ENCODE assay signal across 1 cellular context in genomic region chr5:131795879-131796792, GRCh38.
TF ChIP-seq lines count a peak whose summit lies in the region.

No MANE protein-coding gene starts in this region.

TF ChIP-seq in HepG2, 621 proteins besides CTCF, POLR2A, EP300 and RAD21 (continued from another document and continues in another):
- TF ChIP-seq E2F2 (CRISPR knock-in tag; IDR thresholded peaks at IDR 0.05; ENCODE audit: borderline replicate concordance): no peak
- no peak for TF ChIP-seq GRHL1 (CRISPR knock-in tag; conservative IDR thresholded peaks at IDR 0.05)
- TF ChIP-seq ZNF329 (CRISPR knock-in tag; IDR thresholded peaks at IDR 0.05; ENCODE audit: low read depth): peak; percentile 30; the same call in 1 of the 2 replicates
- TF ChIP-seq NBN (conservative IDR thresholded peaks at IDR 0.05): no peak
- TF ChIP-seq NFYC (CRISPR knock-in tag; IDR thresholded peaks at IDR 0.05): no peak
- no peak for TF ChIP-seq CBX5 (CRISPR knock-in tag; IDR thresholded peaks at IDR 0.05; ENCODE audit: borderline replicate concordance)
- TF ChIP-seq ZNF234 (CRISPR knock-in tag; conservative IDR thresholded peaks at IDR 0.05): no peak; the same call in 1 of the 2 replicates
- 0 out of 2 replicates have a peak, but pooled peaks have one; percentile 15 for TF ChIP-seq THYN1 (CRISPR knock-in tag; IDR thresholded peaks at IDR 0.05; ENCODE audit: borderline replicate concordance, low read depth)
- TF ChIP-seq CHD2 (IDR thresholded peaks at IDR 0.05; ENCODE audit: low read depth, low read length): no peak
- no peak for TF ChIP-seq AGO1 (IDR thresholded peaks at IDR 0.05; ENCODE audit: low read depth, low read length, poor library complexity, severe bottlenecking)
- no peak for TF ChIP-seq NCOR1 (IDR thresholded peaks at IDR 0.05; ENCODE audit: borderline replicate concordance, low read length)
- no peak for TF ChIP-seq ZNF737 (CRISPR knock-in tag; IDR thresholded peaks at IDR 0.05; ENCODE audit: borderline replicate concordance)
- no peak for TF ChIP-seq U2AF1 (optimal IDR thresholded peaks at IDR 0.05; ENCODE audit: low read depth, low read length)
- no peak for TF ChIP-seq ZNF180 (CRISPR knock-in tag; IDR thresholded peaks at IDR 0.05; ENCODE audit: borderline replicate concordance, low read depth)
- 0 out of 2 replicates have a peak, but pooled peaks have one; percentile 13 for TF ChIP-seq ZNF451 (CRISPR knock-in tag; IDR thresholded peaks at IDR 0.05)
- no peak for TF ChIP-seq PATZ1 (CRISPR knock-in tag; IDR thresholded peaks at IDR 0.05)
- no peak for TF ChIP-seq ZGPAT (CRISPR knock-in tag; IDR thresholded peaks at IDR 0.05)
- TF ChIP-seq AGO2 (optimal IDR thresholded peaks at IDR 0.05; ENCODE audit: low read depth, low read length): peak; percentile 66
- no peak for TF ChIP-seq PHF8 (CRISPR knock-in tag; IDR thresholded peaks at IDR 0.05)
- TF ChIP-seq ZNF547 (CRISPR knock-in tag; IDR thresholded peaks at IDR 0.05): no peak
- TF ChIP-seq ZNF768 (CRISPR knock-in tag; IDR thresholded peaks at IDR 0.05): no peak
- no peak; the same call in 1 of the 2 replicates for TF ChIP-seq CENPT (CRISPR knock-in tag; IDR thresholded peaks at IDR 0.05; ENCODE audit: low read depth)
- TF ChIP-seq TBX3 (IDR thresholded peaks at IDR 0.05; ENCODE audit: borderline replicate concordance): no peak
- TF ChIP-seq NFKB2 (CRISPR knock-in tag; IDR thresholded peaks at IDR 0.05; ENCODE audit: borderline replicate concordance): peak; percentile 8; the same call in 1 of the 2 replicates
- no peak for TF ChIP-seq PCBP2 (optimal IDR thresholded peaks at IDR 0.05; ENCODE audit: low read depth, low read length, poor library complexity, severe bottlenecking)
- no peak for TF ChIP-seq TFDP2 (CRISPR knock-in tag; IDR thresholded peaks at IDR 0.05)
- no peak for TF ChIP-seq KLF16 (CRISPR knock-in tag; IDR thresholded peaks at IDR 0.05)
- TF ChIP-seq MXI1 (IDR thresholded peaks at IDR 0.05; ENCODE audit: borderline replicate concordance, low read depth, low read length): peak; percentile 38; the same call in 1 of the 3 replicates
- TF ChIP-seq ZNF672 (CRISPR knock-in tag; IDR thresholded peaks at IDR 0.05): no peak
- TF ChIP-seq DR1 (CRISPR knock-in tag; IDR thresholded peaks at IDR 0.05): no peak
- TF ChIP-seq NR0B2 (CRISPR knock-in tag; IDR thresholded peaks at IDR 0.05): no peak
- TF ChIP-seq ZNF3 (CRISPR knock-in tag; IDR thresholded peaks at IDR 0.05): no peak
- no peak for TF ChIP-seq CREM (IDR thresholded peaks at IDR 0.05)
- no peak for TF ChIP-seq CREM (CRISPR knock-in tag; IDR thresholded peaks at IDR 0.05)
- no peak for TF ChIP-seq ZBTB25 (CRISPR knock-in tag; IDR thresholded peaks at IDR 0.05)
- TF ChIP-seq ZNF263 (CRISPR knock-in tag; IDR thresholded peaks at IDR 0.05): peak; percentile 89
- no peak for TF ChIP-seq CEBPB (IDR thresholded peaks at IDR 0.05; ENCODE audit: borderline replicate concordance, low read depth, low read length)
- no peak for TF ChIP-seq CC2D1A (CRISPR knock-in tag; IDR thresholded peaks at IDR 0.05)
- TF ChIP-seq ZSCAN31 (CRISPR knock-in tag; IDR thresholded peaks at IDR 0.05; ENCODE audit: low read depth): no peak
- TF ChIP-seq SMARCE1 (IDR thresholded peaks at IDR 0.05; ENCODE audit: borderline replicate concordance): no peak
- TF ChIP-seq ZSCAN21 (CRISPR knock-in tag; IDR thresholded peaks at IDR 0.05; ENCODE audit: borderline replicate concordance): no peak
- no peak; the same call in 1 of the 2 replicates for TF ChIP-seq ZNF143 (CRISPR knock-in tag; IDR thresholded peaks at IDR 0.05)
- TF ChIP-seq SRSF4 (IDR thresholded peaks at IDR 0.05; ENCODE audit: low read depth, low read length, poor library complexity, severe bottlenecking): no peak
- no peak for TF ChIP-seq FIP1L1 (IDR thresholded peaks at IDR 0.05; ENCODE audit: borderline replicate concordance, insufficient read depth, low read depth, low read length)
- no peak for TF ChIP-seq ZNF138 (CRISPR knock-in tag; IDR thresholded peaks at IDR 0.05; ENCODE audit: low read depth)
- TF ChIP-seq ZNF543 (CRISPR knock-in tag; IDR thresholded peaks at IDR 0.05): no peak
- TF ChIP-seq ZNF343 (CRISPR knock-in tag; IDR thresholded peaks at IDR 0.05): no peak
- TF ChIP-seq BORCS8-MEF2B (CRISPR knock-in tag; IDR thresholded peaks at IDR 0.05): no peak; the same call in 1 of the 2 replicates
- 0 out of 2 replicates have a peak, but pooled peaks have one; percentile 52 for TF ChIP-seq ZNF557 (CRISPR knock-in tag; IDR thresholded peaks at IDR 0.05)
- no peak for TF ChIP-seq RXRA (CRISPR knock-in tag; IDR thresholded peaks at IDR 0.05)
- TF ChIP-seq CBX2 (IDR thresholded peaks at IDR 0.05; ENCODE audit: low read depth, low read length): no peak
- TF ChIP-seq CBX2 (CRISPR knock-in tag; IDR thresholded peaks at IDR 0.05; ENCODE audit: low read depth): no peak
- no peak for TF ChIP-seq RBAK (CRISPR knock-in tag; IDR thresholded peaks at IDR 0.05)
- no peak for TF ChIP-seq TFDP1 (CRISPR knock-in tag; IDR thresholded peaks at IDR 0.05; ENCODE audit: borderline replicate concordance)
- peak; percentile 4; the same call in 1 of the 2 replicates for TF ChIP-seq NRL (CRISPR knock-in tag; IDR thresholded peaks at IDR 0.05; ENCODE audit: borderline replicate concordance)
- no peak; the same call in 1 of the 2 replicates for TF ChIP-seq ZNF609 (CRISPR knock-in tag; IDR thresholded peaks at IDR 0.05; ENCODE audit: borderline replicate concordance)
